9 cellular contexts compared by ENCODE assay signal in the genomic region with DNA sequence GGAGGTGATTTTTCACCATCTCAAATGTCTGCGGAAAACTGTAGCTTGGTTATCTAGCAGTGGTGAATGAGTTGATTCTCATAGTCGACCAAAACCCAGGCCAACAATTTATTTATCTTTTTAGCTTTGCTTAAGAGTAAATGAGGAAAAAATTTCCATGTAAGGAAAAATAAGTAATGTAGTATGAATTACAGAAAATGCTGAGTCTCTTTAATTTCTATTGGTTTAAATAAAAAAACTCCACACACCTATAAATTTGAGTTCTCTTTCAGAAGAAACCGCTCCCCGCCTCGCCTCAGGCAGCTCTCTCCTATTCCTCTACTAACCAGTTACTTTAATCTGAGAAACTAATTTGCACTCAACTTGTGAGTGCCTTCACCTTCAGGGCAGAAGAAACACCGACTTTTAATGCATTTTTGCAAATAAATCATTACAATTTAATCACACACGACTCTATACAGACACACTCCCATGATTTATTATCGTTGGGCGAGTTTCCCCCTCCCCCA. TPM values are rescaled to one million over a fixed set of nuclear protein-coding genes. Genes with fewer than 3 reads are reported as not detected.
DNase-seq lines count a peak whose midpoint lies in the region; ATAC-seq, FAIRE-seq and TF ChIP-seq lines count a peak whose summit lies in the region.
"Had no signal": no experiment of that assay in that cellular context is flagged by ENCODE, and none has a peak within 500 bp of the region (broad histone marks: within the 10 kb centered on the region; RNA-seq: fewer than 3 reads in every experiment).

No MANE protein-coding gene starts in this region.

- H3K4me3 ChIP-seq in DOHH2 (ENCODE audit: low read length) (peak overlapping the region; percentile 79), upper lobe of right lung (peak overlapping the region; percentile 83)

- ATAC-seq in HG02610 (IDR thresholded peaks at IDR 0.05; ENCODE audit: unreplicated experiment) (peak; percentile 3), left lobe of liver (peak; percentile 3), upper lobe of right lung (no peak), GM21381 (IDR thresholded peaks at IDR 0.05; ENCODE audit: unreplicated experiment) (no peak)

- intact Hi-C loops in upper lobe of right lung (cut with DNase I): no loop called here

- H3K9me2 ChIP-seq in DOHH2 (replicated peaks; ENCODE audit: control insufficient read depth, low read length): no peaks in the 10 kb centered on the region

- H3K27ac Mint-ChIP-seq in activated naive CD4-positive, alpha-beta T cell treated with anti-CD3 and anti-CD28 coated beads, Interleukin-2, amount 50 U/mL, for 24 hours: peak overlapping the region; percentile 85

- H3K4me1 ChIP-seq in DOHH2 (ENCODE audit: control insufficient read depth, low read length): peaks cover 40% of the 10 kb centered on the region
- H3K4me1 ChIP-seq in upper lobe of right lung: peaks cover 29% of the 10 kb centered on the region

- peaks cover 62% of the 10 kb centered on the region for H3K4me1 Mint-ChIP-seq in activated naive CD4-positive, alpha-beta T cell treated with anti-CD3 and anti-CD28 coated beads, Interleukin-2, amount 50 U/mL, for 24 hours

- no peaks in the 10 kb centered on the region; the same call in 1 of the 2 replicates for H3F3A ChIP-seq in DOHH2 (ENCODE audit: control insufficient read depth, insufficient read depth)

- TF ChIP-seq CTCF in DOHH2 (IDR thresholded peaks at IDR 0.05; ENCODE audit: low read depth, low read length, poor library complexity, severe bottlenecking) (no peak), upper lobe of right lung (IDR thresholded peaks at IDR 0.05) (no peak), D721Med (IDR thresholded peaks at IDR 0.05; ENCODE audit: insufficient read depth, missing control alignments) (no peak)

- 0 out of 2 replicates have a peak, but pooled peaks cover 4% of the 10 kb centered on the region for H3K9me3 ChIP-seq in DOHH2 (ENCODE audit: control insufficient read depth, insufficient read depth, low read length)
- peaks cover 4% of the 10 kb centered on the region for H3K9me3 ChIP-seq in upper lobe of right lung

- H3K9me3 Mint-ChIP-seq in activated naive CD4-positive, alpha-beta T cell treated with anti-CD3 and anti-CD28 coated beads, Interleukin-2, amount 50 U/mL, for 24 hours: peaks cover 14% of the 10 kb centered on the region

- peaks cover 25% of the 10 kb centered on the region for H3K36me3 ChIP-seq in DOHH2 (ENCODE audit: control insufficient read depth, low read length)
- no peaks in the 10 kb centered on the region for H3K36me3 ChIP-seq in upper lobe of right lung

- peak overlapping the region; percentile 95 for H3K4me2 ChIP-seq in DOHH2 (ENCODE audit: low read length)

- H3K27me3 Mint-ChIP-seq in activated naive CD4-positive, alpha-beta T cell treated with anti-CD3 and anti-CD28 coated beads, Interleukin-2, amount 50 U/mL, for 24 hours: peaks cover 34% of the 10 kb centered on the region

- peaks cover 18% of the 10 kb centered on the region for H3K36me3 Mint-ChIP-seq in activated naive CD4-positive, alpha-beta T cell treated with anti-CD3 and anti-CD28 coated beads, Interleukin-2, amount 50 U/mL, for 24 hours

- peak overlapping the region; percentile 99 for H3K4me3 Mint-ChIP-seq in activated naive CD4-positive, alpha-beta T cell treated with anti-CD3 and anti-CD28 coated beads, Interleukin-2, amount 50 U/mL, for 24 hours

- peaks cover 85% of the 10 kb centered on the region for H3K79me2 ChIP-seq in DOHH2 (ENCODE audit: control insufficient read depth, low read length)

- no peak for FAIRE-seq in D721Med (lab: Jason Lieb, UNC)

- no peaks in the 10 kb centered on the region for H3K27me3 ChIP-seq in DOHH2 (ENCODE audit: control insufficient read depth, low read length)
- H3K27me3 ChIP-seq in upper lobe of right lung: peaks cover 49% of the 10 kb centered on the region

- H4K20me1 ChIP-seq in DOHH2 (ENCODE audit: control insufficient read depth, insufficient read depth, low read depth, low read length): no peaks in the 10 kb centered on the region

- H3K27ac ChIP-seq in DOHH2 (ENCODE audit: low read depth, low read length) (peak overlapping the region; percentile 69), upper lobe of right lung (peak overlapping the region; percentile 65)

- no peak for DNase-seq in left lobe of liver (ENCODE audit: low spot score)
- no peak for DNase-seq in upper lobe of right lung
- DNase-seq in D721Med (ENCODE audit: insufficient read length, low spot score): no peak
- no peak for DNase-seq in NK-92 (lab: John Stamatoyannopoulos, UW; ENCODE audit: unreplicated experiment)

RNA-seq across cellular contexts. Expression of a gene that starts 0.5 kb away (rescaled TPM):
- total RNA-seq in left lobe of liver: 7.5 TPM
- 28.1 TPM for total RNA-seq in upper lobe of right lung

RNA-seq across cellular contexts. Expression of a gene that starts 3.1 kb away (rescaled TPM):
- total RNA-seq in left lobe of liver (not detected), upper lobe of right lung (0.49 TPM)
- total RNA-seq: T-helper 1 cell treated with Interleukin-12 subunit alpha and Interleukin-12 subunit beta and Interleukin-4 antibody, amounts not matched to agents 30 ng/mL and 1 ng/mL, for 36 hours had no signal

Comparison
In these comparisons a context has a peak if more than half of its experiments do, and no peak if none do; other contexts are left out.
1. ATAC-seq: peak in HG02610 (single experiment) and left lobe of liver (single experiment); none in upper lobe of right lung (single experiment) and GM21381 (single experiment).